20 cellular contexts compared by ENCODE assay signal in genomic region chr7:43692582-43693373, GRCh38. TPM values are rescaled to one million over a fixed set of nuclear protein-coding genes. Genes with fewer than 3 reads are reported as not detected.
DNase-seq lines count a peak whose midpoint lies in the region; ATAC-seq and TF ChIP-seq lines count a peak whose summit lies in the region.
"Had no signal": no experiment of that assay in that cellular context is flagged by ENCODE, and none has a peak within 500 bp of the region (broad histone marks: within the 10 kb centered on the region; RNA-seq: fewer than 3 reads in every experiment).

No MANE protein-coding gene starts in this region.

- H4K8ac ChIP-seq in IMR-90 (ENCODE audit: low read depth in 2 of 2, low read length in 2 of 2): peak overlapping the region; percentile 69 to 70; a peak in 3 of 4 replicates

- H3K4me3 ChIP-seq in IMR-90 (ENCODE audit: insufficient read depth, low read depth, low read length) (no peak overlapping the region), tibial artery (no peak overlapping the region)
- H3K4me3 ChIP-seq: BLaER1, lower lobe of right lung, smooth muscle cell had no signal

- H3K4me1 ChIP-seq in IMR-90 (ENCODE audit: control insufficient read depth, insufficient read depth, low read length) (peaks cover 19% of the 10 kb centered on the region), tibial artery (no peaks in the 10 kb centered on the region)
- H3K4me1 ChIP-seq: parathyroid adenoma had no signal

- H3K9ac ChIP-seq in IMR-90 (ENCODE audit: low read depth, low read length): no peak overlapping the region
- H3K9ac ChIP-seq: BLaER1, parathyroid adenoma had no signal

- peak overlapping the region; percentile 72 for H2AK9ac ChIP-seq in IMR-90 (replicated peaks; ENCODE audit: low read depth, low read length, poor library complexity)

- dilution Hi-C loops in IMR-90 (cut with HindIII; ENCODE audit: low sequenced_read_pairs, unreplicated experiment): no loop called here

- H3K4me2 ChIP-seq in IMR-90 (ENCODE audit: low read depth, low read length): no peak overlapping the region
- H3K4me2 ChIP-seq: BLaER1, smooth muscle cell had no signal

- peak overlapping the region; percentile 91 for H2BK20ac ChIP-seq in IMR-90 (ENCODE audit: low read depth, low read length)

- intact Hi-C loops in IMR-90 (cut with micrococcal nuclease): no loop called here
- intact Hi-C loops in left colon (cut with DNase I, micrococcal nuclease): no loop called here
- intact Hi-C loops in sciatic nerve (cut with DNase I): no loop called here
- intact Hi-C loops in tibial artery (cut with DNase I; ENCODE audit: low total_unique reads): no loop called here

- ATAC-seq in IMR-90 (ENCODE audit: low read depth) (no peak; the same call in 1 of the 2 replicates), SK-N-SH treated with all-trans-retinoic acid at 6 μM for 48 hours (peak; percentile 24), left colon (peak; percentile 50), sciatic nerve (no peak), HG03520 (IDR thresholded peaks at IDR 0.05; ENCODE audit: unreplicated experiment) (no peak)
- ATAC-seq: activated CD8-positive, alpha-beta T cell treated with anti-CD3 and anti-CD28 coated beads for 36 hours; activated T-cell treated with anti-CD3 and anti-CD28 coated beads, Interleukin-2, amount 50 U/mL, for 72 hours; esophagus mucosa; lower lobe of right lung had no signal

- H3K23ac ChIP-seq in IMR-90 (ENCODE audit: low read depth, low read length): peak overlapping the region; percentile 76

- DNase-seq in Daoy (ENCODE audit: low read depth) (peak; percentile 56), IMR-90 (peak; percentile 35), left colon (no peak), sciatic nerve (ENCODE audit: low spot score) (no peak), tibial artery (no peak), GM10266 (ENCODE audit: extremely low spot score) (no peak)
- DNase-seq: activated CD8-positive, alpha-beta T cell treated with anti-CD3 and anti-CD28 coated beads for 36 hours; activated naive CD8-positive, alpha-beta T cell treated with anti-CD3 and anti-CD28 coated beads, Interleukin-2, amount 10 ng/mL, durations not matched to agents 7 days and 5 days; activated T-cell treated with anti-CD3 and anti-CD28 coated beads, Interleukin-2, amount 50 U/mL, for 72 hours; DND-41; lower lobe of right lung; naive B cell; NCI-H1436 treated with DMSO at 0.1 percent for 48 hours; NCI-H446 treated with DMSO at 0.1 percent for 48 hours had no signal

- H3K79me1 ChIP-seq in IMR-90 (ENCODE audit: low read depth in 1 of 2, low read length in 2 of 2): peaks cover 37 to 58% of the 10 kb centered on the region in 2 experiments

- no peak for TF ChIP-seq POLR2A in IMR-90 (IDR thresholded peaks at IDR 0.05; ENCODE audit: low read depth, low read length)

- H3K9me1 ChIP-seq in IMR-90 (ENCODE audit: insufficient read depth, low read length): peaks cover 14% of the 10 kb centered on the region

- no peak overlapping the region; the same call in 1 of the 2 replicates for H3K18ac ChIP-seq in IMR-90 (ENCODE audit: low read depth, low read length)

- no peaks in the 10 kb centered on the region for H3K27me3 ChIP-seq in IMR-90 (ENCODE audit: control insufficient read depth, insufficient read depth, low read length)
- H3K27me3 ChIP-seq in tibial artery: no peaks in the 10 kb centered on the region
- H3K27me3 ChIP-seq: BLaER1 had no signal

- H2AK5ac ChIP-seq in IMR-90 (ENCODE audit: low read depth, low read length): peak overlapping the region; percentile 93

- no peaks in the 10 kb centered on the region for H3K36me3 ChIP-seq in IMR-90 (ENCODE audit: control insufficient read depth, insufficient read depth, low read length)
- no peaks in the 10 kb centered on the region for H3K36me3 ChIP-seq in tibial artery
- H3K36me3 ChIP-seq: lower lobe of right lung had no signal

- H2AFZ ChIP-seq in IMR-90 (replicated peaks; ENCODE audit: low read length, poor library complexity): no peak overlapping the region
- H2AFZ ChIP-seq: parathyroid adenoma had no signal

- in situ Hi-C loops in IMR-90 (cut with MboI; ENCODE audit: low sequenced_read_pairs): loop anchor here (5.0 kb wide), 1 partner anchor 45 kb away; no protein-coding TSS in a partner anchor

- H4K91ac ChIP-seq in IMR-90 (ENCODE audit: insufficient read depth, low read depth, low read length): peak overlapping the region; percentile 78

- no peak for TF ChIP-seq RAD21 in IMR-90 (IDR thresholded peaks at IDR 0.05; ENCODE audit: low read length)

- peak overlapping the region; percentile 90 for H2BK120ac ChIP-seq in IMR-90 (ENCODE audit: low read depth, low read length)

- no TSS peak for BruUV-seq in IMR-90 (replicated peaks; lab: Mats Ljungman, UMichigan)

- no CpG with 5 or more reads among the region's 2 CpGs for WGBS in IMR-90 (ENCODE audit: extremely low coverage in 2 of 2, insufficient read length in 1 of 2), 2 experiments

- peak overlapping the region; percentile 34 for H3K14ac ChIP-seq in IMR-90 (replicated peaks; ENCODE audit: low read depth, low read length)

- CTCF ChIA-PET in IMR-90 (lab: Yijun Ruan, JAX): interaction anchor here (1.9 kb wide), 1 partner anchor 110 kb away, joined by 10 read pairs; the partner anchor contains the start of gene STK17A

- peak overlapping the region; percentile 4; the same call in 1 of the 2 replicates for H4K5ac ChIP-seq in IMR-90 (ENCODE audit: low read depth, low read length)

- H3K9me3 ChIP-seq in IMR-90 (ENCODE audit: control insufficient read depth, insufficient read depth, low read length) (no peaks in the 10 kb centered on the region), tibial artery (no peaks in the 10 kb centered on the region)
- H3K9me3 ChIP-seq: lower lobe of right lung had no signal

- H2BK15ac ChIP-seq in IMR-90 (ENCODE audit: low read depth, low read length): peak overlapping the region; percentile 89

- peak overlapping the region; percentile 92 for H2BK5ac ChIP-seq in IMR-90 (ENCODE audit: low read depth, low read length, poor library complexity, severe bottlenecking)

- H3K27ac ChIP-seq in IMR-90 (ENCODE audit: insufficient read depth, low read length) (no peak overlapping the region; the same call in 1 of the 2 replicates), tibial artery (no peak overlapping the region)
- H3K27ac ChIP-seq: BLaER1, lower lobe of right lung, parathyroid adenoma had no signal

- TF ChIP-seq CTCF in IMR-90 (conservative IDR thresholded peaks at IDR 0.05; ENCODE audit: low read depth, low read length) (no peak), tibial artery (IDR thresholded peaks at IDR 0.05) (no peak), GM10266 (IDR thresholded peaks at IDR 0.05; ENCODE audit: control insufficient read depth, insufficient read depth, low read depth, missing control alignments) (no peak)

- H4K20me1 ChIP-seq in IMR-90 (ENCODE audit: insufficient read depth, low read length): no peaks in the 10 kb centered on the region

- POLR2A ChIA-PET in IMR-90 (lab: Charles Lee; ENCODE audit: unreplicated experiment): no interaction called here

- no peak overlapping the region for H3K56ac ChIP-seq in IMR-90 (ENCODE audit: extremely low read depth, insufficient read depth, low read length)

- peak overlapping the region; percentile 91 for H3K4ac ChIP-seq in IMR-90 (ENCODE audit: low read depth, low read length)

TF ChIP-seq in IMR-90, 13 proteins besides CTCF, POLR2A, EP300 and RAD21:
- TF ChIP-seq NFE2L2 (IDR thresholded peaks at IDR 0.05; ENCODE audit: low read depth, low read length): peak; percentile 48; the same call in 1 of the 2 replicates
- TF ChIP-seq FOS (IDR thresholded peaks at IDR 0.05; ENCODE audit: low read depth, low read length): no peak
- no peak for TF ChIP-seq CHD1 (IDR thresholded peaks at IDR 0.05; ENCODE audit: low read depth, low read length)

TF ChIP-seq in SK-N-SH treated with all-trans-retinoic acid at 6 μM for 48 hours, 23 proteins besides CTCF, POLR2A, EP300 and RAD21 (continues in another document):
- no peak for TF ChIP-seq RARB (CRISPR knock-in tag; IDR thresholded peaks at IDR 0.05)
- TF ChIP-seq ZC3H10 (CRISPR knock-in tag; IDR thresholded peaks at IDR 0.05): no peak
- TF ChIP-seq CREB5 (CRISPR knock-in tag; IDR thresholded peaks at IDR 0.05; ENCODE audit: low read depth): no peak
- TF ChIP-seq ARNTL (CRISPR knock-in tag; IDR thresholded peaks at IDR 0.05; ENCODE audit: borderline replicate concordance, low read depth): no peak
- no peak for TF ChIP-seq CSRNP3 (CRISPR knock-in tag; IDR thresholded peaks at IDR 0.05)

RNA-seq across cellular contexts. Expression of gene COA1, which starts 36.5 kb away (rescaled TPM):
- 137 and 162 TPM in 2 replicates for total RNA-seq in Daoy (2014; rRNA removed; shearing (Covaris generic))
- total RNA-seq in IMR-90 (2012; rRNA removed) (59.5 and 66.4 TPM in 2 replicates), left colon (10 to 100 TPM; 33.2 to 35.7 TPM), sciatic nerve (56.8 TPM)
- polyA plus RNA-seq in IMR-90 (2012; rRNA removed): 24.2 and 34.2 TPM in 2 replicates
- 8.0 and 13.1 TPM in 2 replicates for polyA plus RNA-seq in IMR-90 (2012; cell fraction: cytosol; rRNA removed)
- polyA plus RNA-seq in IMR-90 (2012; cell fraction: nucleus; rRNA removed; ENCODE audit: low replicate concordance): 10.3 and 43.3 TPM in 2 replicates

Comparison
In these comparisons a context has a peak if more than half of its experiments do, and no peak if none do; other contexts are left out.
1. DNase-seq: peak in Daoy (single experiment) and IMR-90 (single experiment); none in left colon (0 of 2), sciatic nerve (single experiment), tibial artery (0 of 2) and GM10266 (single experiment).
2. ATAC-seq: peak in SK-N-SH treated with all-trans-retinoic acid at 6 μM for 48 hours (single experiment) and left colon (single experiment); none in IMR-90 (single experiment), sciatic nerve (single experiment) and HG03520 (single experiment).